Comparison of ENCODE assay signal across 10 cellular contexts in the genomic region with DNA sequence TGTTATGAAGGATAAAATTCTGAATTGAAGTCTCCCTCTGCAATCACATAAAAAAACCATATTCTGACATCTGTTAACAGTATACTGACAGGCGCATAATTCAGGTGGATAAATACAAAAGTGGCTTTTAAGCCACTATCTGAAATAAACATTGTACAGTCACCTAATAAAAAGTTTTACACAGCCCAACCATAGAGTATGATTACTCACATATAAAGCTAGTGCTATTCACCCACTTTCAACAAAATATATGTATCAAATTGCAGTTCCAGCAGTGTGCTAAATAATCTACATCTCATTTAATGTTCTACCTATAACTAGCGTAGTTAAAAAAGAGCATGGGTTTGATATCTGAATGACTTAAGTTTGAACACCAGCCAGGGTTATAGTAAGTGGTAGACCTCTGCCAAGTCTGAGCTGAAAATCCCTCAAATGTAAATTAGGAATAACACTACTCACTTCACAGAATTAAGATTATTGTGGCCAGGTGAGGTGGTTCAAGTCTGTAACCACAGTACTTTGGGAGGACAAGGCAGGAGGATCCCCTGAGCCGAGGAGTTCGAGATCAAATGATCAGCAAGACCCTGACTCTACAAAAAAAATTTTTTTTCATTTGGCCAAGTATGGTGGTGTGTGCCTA. TPM values are rescaled to one million over a fixed set of nuclear protein-coding genes. Genes with fewer than 3 reads are reported as not detected.
DNase-seq lines count a peak whose midpoint lies in the region; ATAC-seq and TF ChIP-seq lines count a peak whose summit lies in the region.
"Had no signal": no experiment of that assay in that cellular context is flagged by ENCODE, and none has a peak within 500 bp of the region (broad histone marks: within the 10 kb centered on the region; RNA-seq: fewer than 3 reads in every experiment).

No MANE protein-coding gene starts in this region.

- no peaks in the 10 kb centered on the region for H3K9me3 ChIP-seq in naive thymus-derived CD4-positive, alpha-beta T cell (ENCODE audit: control insufficient read depth in 2 of 3, low read length in 3 of 3)

- peaks cover 0 to 3% (median 0%) of the 10 kb centered on the region in 11 donors for H3K9me3 Mint-ChIP-seq in naive thymus-derived CD4-positive, alpha-beta T cell
- H3K9me3 Mint-ChIP-seq in stimulated activated naive B cell treated with anti-CD40 and anti-IgM and Interleukin-4, amounts not matched to agents 10 μg/mL and 1 μg/mL and 100 μg/mL, for 72 hours = peaks cover 0 to 2% of the 10 kb centered on the region in 2 donors
- H3K9me3 Mint-ChIP-seq: activated B cell treated with CpG ODN at 0.5 μM for 24 hours had no signal

- in situ Hi-C loops in G401 (cut with HindIII; ENCODE audit: low sequenced_read_pairs) = no loop called here

- no peaks in the 10 kb centered on the region for H3K36me3 ChIP-seq in naive thymus-derived CD4-positive, alpha-beta T cell (ENCODE audit: control insufficient read depth in 2 of 3, insufficient read depth in 3 of 3, low read length in 3 of 3)

- peaks cover 41 to 62% of the 10 kb centered on the region in 2 donors for H3K4me1 ChIP-seq in naive thymus-derived CD4-positive, alpha-beta T cell (ENCODE audit: control insufficient read depth in 2 of 2, insufficient read depth in 2 of 2, low read length in 2 of 2)

- H3K27me3 Mint-ChIP-seq in naive thymus-derived CD4-positive, alpha-beta T cell = peaks cover 0 to 5% (median 0%) of the 10 kb centered on the region in 5 donors
- H3K27me3 Mint-ChIP-seq in stimulated activated naive B cell treated with anti-CD40 and anti-IgM and Interleukin-4, amounts not matched to agents 10 μg/mL and 1 μg/mL and 100 μg/mL, for 72 hours = no peaks in the 10 kb centered on the region
- H3K27me3 Mint-ChIP-seq: activated B cell treated with CpG ODN at 0.5 μM for 24 hours had no signal

- peaks cover 61 to 84% (median 76%) of the 10 kb centered on the region in 7 donors for H3K4me1 Mint-ChIP-seq in naive thymus-derived CD4-positive, alpha-beta T cell
- peaks cover 25 to 52% of the 10 kb centered on the region in 2 donors for H3K4me1 Mint-ChIP-seq in stimulated activated naive B cell treated with anti-CD40 and anti-IgM and Interleukin-4, amounts not matched to agents 10 μg/mL and 1 μg/mL and 100 μg/mL, for 72 hours

- POLR2A ChIA-PET in AG04449 (lab: Yijun Ruan, JAX) = interaction anchor here (0.8 kb wide), 1 partner anchor 10 kb away, joined by 3 read pairs; no protein-coding TSS in a partner anchor
- POLR2A ChIA-PET in HEK293T (lab: Yijun Ruan, JAX) = interaction anchor here (1.0 kb wide), 1 partner anchor 23 kb away, joined by 3 read pairs; no protein-coding TSS in a partner anchor
- POLR2A ChIA-PET in naive thymus-derived CD4-positive, alpha-beta T cell (lab: Charles Lee) = interaction anchor here (0.6 to 1.1 kb wide), 2 partner anchors 14 to 80 kb away, joined by 3 read pairs; partner anchors contain the start of genes EXOC8 and SPRTN

- H3K27ac ChIP-seq in naive thymus-derived CD4-positive, alpha-beta T cell (ENCODE audit: low read depth, low read length) = no peak overlapping the region

- intact Hi-C loops in naive thymus-derived CD4-positive, alpha-beta T cell (cut with micrococcal nuclease) = no loop called here

- H3K27me3 ChIP-seq in naive thymus-derived CD4-positive, alpha-beta T cell (ENCODE audit: control insufficient read depth in 2 of 2, insufficient read depth in 2 of 2, low read length in 2 of 2) = no peaks in the 10 kb centered on the region

- peak overlapping the region; percentile 67 to 97 (median 90) for H3K4me3 Mint-ChIP-seq in naive thymus-derived CD4-positive, alpha-beta T cell
- peak overlapping the region in 1 of 2 donors; percentile 7 for H3K4me3 Mint-ChIP-seq in stimulated activated naive B cell treated with anti-CD40 and anti-IgM and Interleukin-4, amounts not matched to agents 10 μg/mL and 1 μg/mL and 100 μg/mL, for 72 hours

- H3K4me3 ChIP-seq in AG04449 (ENCODE audit: low read depth, low read length) (peak overlapping the region; percentile 86), cardiac fibroblast (replicated peaks in 1 of 2; ENCODE audit: low read depth in 2 of 2, low read length in 2 of 2) (peak overlapping the region; percentile 80 to 87)
- peak overlapping the region; percentile 86 for H3K4me3 ChIP-seq in naive thymus-derived CD4-positive, alpha-beta T cell (ENCODE audit: low read length)

- CTCF ChIA-PET in AG04449 (lab: Yijun Ruan, JAX) (interaction anchor here (1.3 to 3.9 kb wide), 5 partner anchors 9 to 61 kb away, joined by 3 to 16 read pairs (median 4); no protein-coding TSS in a partner anchor), HEK293T (lab: Yijun Ruan, JAX) (interaction anchor here (0.5 to 0.7 kb wide), 4 partner anchors 36 to 1533 kb away, joined by 3 to 4 read pairs (median 3); no protein-coding TSS in a partner anchor)
- CTCF ChIA-PET in naive thymus-derived CD4-positive, alpha-beta T cell (lab: Charles Lee) = interaction anchor here (0.7 kb wide), 1 partner anchor 52 kb away, joined by 3 read pairs; no protein-coding TSS in a partner anchor

- TF ChIP-seq CTCF in AG04449 (IDR thresholded peaks at IDR 0.05; ENCODE audit: insufficient read depth, low read length, missing control alignments) (no peak), cardiac fibroblast (IDR thresholded peaks at IDR 0.05; ENCODE audit: low read depth, low read length) (no peak)

- H3K36me3 Mint-ChIP-seq in naive thymus-derived CD4-positive, alpha-beta T cell = peaks cover 12 to 39% (median 20%) of the 10 kb centered on the region in 5 donors
- H3K36me3 Mint-ChIP-seq in stimulated activated naive B cell treated with anti-CD40 and anti-IgM and Interleukin-4, amounts not matched to agents 10 μg/mL and 1 μg/mL and 100 μg/mL, for 72 hours = peaks cover 6 to 22% of the 10 kb centered on the region in 2 donors

- DNase-seq in AG04449 (ENCODE audit: low read depth, low spot score) = no peak
- DNase-seq in HEK293T (ENCODE audit: extremely low spot score) = no peak
- no peak for DNase-seq in cardiac fibroblast (ENCODE audit: low read depth in 2 of 2)
- no peak for DNase-seq in naive thymus-derived CD4-positive, alpha-beta T cell
- DNase-seq in stimulated activated naive B cell treated with anti-CD40 and anti-IgM and Interleukin-4, amounts not matched to agents 10 μg/mL and 1 μg/mL and 100 μg/mL, for 72 hours = no peak
- no peak for DNase-seq in G401 (ENCODE audit: low spot score)
- DNase-seq: activated B cell treated with CpG ODN at 0.5 μM for 24 hours, NCI-H1417 treated with DMSO at 0.1 percent for 48 hours had no signal

- ATAC-seq in naive thymus-derived CD4-positive, alpha-beta T cell = no peak
- ATAC-seq in stimulated activated naive B cell treated with anti-CD40 and anti-IgM and Interleukin-4, amounts not matched to agents 10 μg/mL and 1 μg/mL and 100 μg/mL, for 72 hours (replicated peaks) = no peak
- ATAC-seq in HG03354 (IDR thresholded peaks at IDR 0.05; ENCODE audit: poor library complexity, severe bottlenecking, unreplicated experiment) (no peak), GM21360 (IDR thresholded peaks at IDR 0.05; ENCODE audit: unreplicated experiment) (no peak)

- H3K27ac Mint-ChIP-seq in naive thymus-derived CD4-positive, alpha-beta T cell = peak overlapping the region in 1 of 9 donors; percentile 0
- H3K27ac Mint-ChIP-seq in stimulated activated naive B cell treated with anti-CD40 and anti-IgM and Interleukin-4, amounts not matched to agents 10 μg/mL and 1 μg/mL and 100 μg/mL, for 72 hours = no peak overlapping the region
- H3K27ac Mint-ChIP-seq: activated B cell treated with CpG ODN at 0.5 μM for 24 hours had no signal

TF ChIP-seq in HEK293T, 16 proteins besides CTCF, POLR2A, EP300 and RAD21:
- 0 out of 2 replicates have a peak, but pooled peaks have one; percentile 5 for TF ChIP-seq LEF1 (IDR thresholded peaks at IDR 0.05; ENCODE audit: borderline replicate concordance)
- peak; percentile 91 for TF ChIP-seq PKNOX1 (IDR thresholded peaks at IDR 0.05)
- 0 out of 2 replicates have a peak, but pooled peaks have one; percentile 19 for TF ChIP-seq ZNF384 (IDR thresholded peaks at IDR 0.05)
- TF ChIP-seq L3MBTL2 (conservative IDR thresholded peaks at IDR 0.05) = no peak
- TF ChIP-seq SUZ12 (IDR thresholded peaks at IDR 0.05) = no peak
- TF ChIP-seq ARNT (IDR thresholded peaks at IDR 0.05) = no peak
- TF ChIP-seq NFRKB (IDR thresholded peaks at IDR 0.05) = no peak
- no peak for TF ChIP-seq FOXA1 (IDR thresholded peaks at IDR 0.05)

RNA-seq across cellular contexts. Expression of gene EGLN1, which starts 3.9 kb away (rescaled TPM):
- total RNA-seq in naive thymus-derived CD4-positive, alpha-beta T cell = 10 to 100 TPM; 13.6 to 38.9 (median 23.0) TPM
- polyA plus RNA-seq in naive thymus-derived CD4-positive, alpha-beta T cell = 10 to 100 TPM; 20.2 to 21.9 TPM
- 20.6 and 21.6 TPM in 2 replicates for total RNA-seq in G401 (2014; rRNA removed; shearing (Covaris generic))
